In genomic region chr18:4270988-4271387, GRCh38 we compare ENCODE assay signal across 29 cellular contexts.
"Had no signal": no experiment of that assay in that cellular context is flagged by ENCODE, and none has a peak within 500 bp of the region (broad histone marks: within the 10 kb centered on the region; RNA-seq: fewer than 3 reads in every experiment).

No MANE protein-coding gene starts in this region.

- H3K4me1 ChIP-seq: colonic mucosa, esophagus muscularis mucosa, esophagus squamous epithelium, foreskin keratinocyte, gastrocnemius medialis, gastroesophageal sphincter, heart left ventricle, heart right ventricle had no signal

- FAIRE-seq: endometrium, endothelial cell of umbilical vein, frontal cortex had no signal

- H3K36me3 ChIP-seq: colonic mucosa, esophagus muscularis mucosa, esophagus squamous epithelium, gastrocnemius medialis, gastroesophageal sphincter, heart left ventricle, heart right ventricle had no signal

- H3K27me3 Mint-ChIP-seq: dendritic cell treated with granulocyte-macrophage colony-stimulating factor and Interleukin-4, amounts not matched to agents 40 ng/mL and 50 ng/mL, for 4 days; effector memory CD8-positive, alpha-beta T cell had no signal

- H3K79me2 ChIP-seq: hepatocyte had no signal

- DNase-seq: colonic mucosa; cortex of kidney; dermis blood vessel endothelial cell; dorsolateral prefrontal cortex; effector CD4-positive, alpha-beta T cell; effector CD8-positive, alpha-beta T cell; effector memory CD4-positive, alpha-beta T cell; effector memory CD8-positive, alpha-beta T cell; endodermal cell; erythroblast; esophagus squamous epithelium; foreskin fibroblast; foreskin keratinocyte; foreskin melanocyte; gastrocnemius medialis; glutamatergic neuron; head of caudate nucleus; heart left ventricle; heart right ventricle had no signal

- H2AFZ ChIP-seq: hepatocyte had no signal

- H3K9me3 Mint-ChIP-seq: endodermal cell had no signal

- H3K27ac Mint-ChIP-seq: dendritic cell treated with granulocyte-macrophage colony-stimulating factor and Interleukin-4, amounts not matched to agents 40 ng/mL and 50 ng/mL, for 4 days; effector memory CD8-positive, alpha-beta T cell; endodermal cell had no signal

- H3K27ac ChIP-seq: colonic mucosa, coronary artery, dorsolateral prefrontal cortex, epithelial cell of prostate, esophagus muscularis mucosa, esophagus squamous epithelium, foreskin keratinocyte, gastrocnemius medialis, gastroesophageal sphincter, heart left ventricle, heart right ventricle, hepatocyte had no signal

- H3K4me2 ChIP-seq: hepatocyte had no signal

- ATAC-seq: effector memory CD8-positive, alpha-beta T cell; esophagus mucosa; foreskin keratinocyte; gastrocnemius medialis; gastroesophageal sphincter; heart left ventricle; heart right ventricle had no signal

- H3K27me3 ChIP-seq: colonic mucosa, dorsolateral prefrontal cortex, esophagus muscularis mucosa, esophagus squamous epithelium, foreskin keratinocyte, gastrocnemius medialis, gastroesophageal sphincter, heart left ventricle, heart right ventricle, hepatocyte had no signal

- H3K4me3 ChIP-seq: colonic mucosa, coronary artery, dorsolateral prefrontal cortex, esophagus muscularis mucosa, esophagus squamous epithelium, gastrocnemius medialis, gastroesophageal sphincter, heart left ventricle, heart right ventricle, hepatocyte had no signal

- H3K9me3 ChIP-seq: colonic mucosa, esophagus muscularis mucosa, esophagus squamous epithelium, gastrocnemius medialis, gastroesophageal sphincter, heart left ventricle, heart right ventricle had no signal

- H3K4me3 Mint-ChIP-seq: dendritic cell treated with granulocyte-macrophage colony-stimulating factor and Interleukin-4, amounts not matched to agents 40 ng/mL and 50 ng/mL, for 4 days; effector memory CD8-positive, alpha-beta T cell; endodermal cell had no signal
